ENCODE assay signal across 2 cellular contexts in the genomic region with DNA sequence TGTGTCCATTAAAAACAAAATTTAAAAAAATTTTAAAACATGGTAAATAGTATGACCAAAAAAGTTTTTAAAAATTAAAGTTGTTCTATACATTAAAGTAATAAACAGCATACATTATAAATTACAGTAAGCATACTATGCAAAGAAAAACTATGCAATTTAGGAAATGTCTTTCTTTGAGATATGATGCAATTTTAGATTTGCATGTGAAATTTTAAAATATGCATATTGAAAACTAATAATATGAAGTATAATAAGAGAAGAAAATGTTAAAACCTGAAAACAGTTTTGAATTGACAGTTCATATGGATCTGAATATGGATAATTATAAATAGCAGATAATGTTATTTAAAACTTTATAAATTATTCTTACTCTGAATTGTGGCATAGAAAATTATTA.
TF ChIP-seq lines count a peak whose summit lies in the region.

No MANE protein-coding gene starts in this region.

TF ChIP-seq in IMR-90, 13 proteins besides CTCF, POLR2A, EP300 and RAD21:
- TF ChIP-seq MAFK (IDR thresholded peaks at IDR 0.05; ENCODE audit: low read depth, low read length) (no peak), CEBPB (IDR thresholded peaks at IDR 0.05; ENCODE audit: low read depth, low read length) (peak; percentile 29; the same call in 1 of the 2 replicates)

TF ChIP-seq in K562, 482 proteins besides CTCF, POLR2A, EP300 and RAD21 (continued from another document):
- TF ChIP-seq, protein P1, sequence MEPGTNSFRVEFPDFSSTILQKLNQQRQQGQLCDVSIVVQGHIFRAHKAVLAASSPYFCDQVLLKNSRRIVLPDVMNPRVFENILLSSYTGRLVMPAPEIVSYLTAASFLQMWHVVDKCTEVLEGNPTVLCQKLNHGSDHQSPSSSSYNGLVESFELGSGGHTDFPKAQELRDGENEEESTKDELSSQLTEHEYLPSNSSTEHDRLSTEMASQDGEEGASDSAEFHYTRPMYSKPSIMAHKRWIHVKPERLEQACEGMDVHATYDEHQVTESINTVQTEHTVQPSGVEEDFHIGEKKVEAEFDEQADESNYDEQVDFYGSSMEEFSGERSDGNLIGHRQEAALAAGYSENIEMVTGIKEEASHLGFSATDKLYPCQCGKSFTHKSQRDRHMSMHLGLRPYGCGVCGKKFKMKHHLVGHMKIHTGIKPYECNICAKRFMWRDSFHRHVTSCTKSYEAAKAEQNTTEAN (CRISPR knock-in tag; IDR thresholded peaks at IDR 0.05): no peak
- no peak for TF ChIP-seq NR2C1 (IDR thresholded peaks at IDR 0.05)
- TF ChIP-seq NR2C1 (tag; IDR thresholded peaks at IDR 0.05): no peak
- TF ChIP-seq ZNF699 (CRISPR knock-in tag; IDR thresholded peaks at IDR 0.05; ENCODE audit: insufficient replicate concordance): no peak
- TF ChIP-seq HDAC1 (IDR thresholded peaks at IDR 0.05): no peak
- TF ChIP-seq TRIM24 (IDR thresholded peaks at IDR 0.05): peak; percentile 44 to 56; a peak in 2 of 4 replicates
- TF ChIP-seq SMC3 (conservative IDR thresholded peaks at IDR 0.05; ENCODE audit: insufficient read depth, low read depth, low read length): no peak
- TF ChIP-seq, protein P2, sequence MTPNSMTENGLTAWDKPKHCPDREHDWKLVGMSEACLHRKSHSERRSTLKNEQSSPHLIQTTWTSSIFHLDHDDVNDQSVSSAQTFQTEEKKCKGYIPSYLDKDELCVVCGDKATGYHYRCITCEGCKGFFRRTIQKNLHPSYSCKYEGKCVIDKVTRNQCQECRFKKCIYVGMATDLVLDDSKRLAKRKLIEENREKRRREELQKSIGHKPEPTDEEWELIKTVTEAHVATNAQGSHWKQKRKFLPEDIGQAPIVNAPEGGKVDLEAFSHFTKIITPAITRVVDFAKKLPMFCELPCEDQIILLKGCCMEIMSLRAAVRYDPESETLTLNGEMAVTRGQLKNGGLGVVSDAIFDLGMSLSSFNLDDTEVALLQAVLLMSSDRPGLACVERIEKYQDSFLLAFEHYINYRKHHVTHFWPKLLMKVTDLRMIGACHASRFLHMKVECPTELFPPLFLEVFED (CRISPR knock-in tag; conservative IDR thresholded peaks at IDR 0.05): no peak
- TF ChIP-seq, protein P3, sequence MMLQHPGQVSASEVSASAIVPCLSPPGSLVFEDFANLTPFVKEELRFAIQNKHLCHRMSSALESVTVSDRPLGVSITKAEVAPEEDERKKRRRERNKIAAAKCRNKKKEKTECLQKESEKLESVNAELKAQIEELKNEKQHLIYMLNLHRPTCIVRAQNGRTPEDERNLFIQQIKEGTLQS (IDR thresholded peaks at IDR 0.05): peak; percentile 56
- TF ChIP-seq, protein P3 (CRISPR knock-in tag; conservative IDR thresholded peaks at IDR 0.05): no peak
- TF ChIP-seq ZNF347 (CRISPR knock-in tag; IDR thresholded peaks at IDR 0.05; ENCODE audit: low read depth): no peak
- TF ChIP-seq CEBPB (tag; IDR thresholded peaks at IDR 0.05): peak; percentile 32; the same call in 1 of the 2 replicates
- no peak for TF ChIP-seq CEBPG (CRISPR knock-in tag; IDR thresholded peaks at IDR 0.05)
- TF ChIP-seq CEBPG (tag; conservative IDR thresholded peaks at IDR 0.05 in 1 of 2, IDR thresholded peaks at IDR 0.05 in 1 of 2): peak; percentile 64 to 73
- no peak for TF ChIP-seq ATF7 (IDR thresholded peaks at IDR 0.05)
- no peak for TF ChIP-seq SUPT5H (IDR thresholded peaks at IDR 0.05)
- TF ChIP-seq, protein P4, sequence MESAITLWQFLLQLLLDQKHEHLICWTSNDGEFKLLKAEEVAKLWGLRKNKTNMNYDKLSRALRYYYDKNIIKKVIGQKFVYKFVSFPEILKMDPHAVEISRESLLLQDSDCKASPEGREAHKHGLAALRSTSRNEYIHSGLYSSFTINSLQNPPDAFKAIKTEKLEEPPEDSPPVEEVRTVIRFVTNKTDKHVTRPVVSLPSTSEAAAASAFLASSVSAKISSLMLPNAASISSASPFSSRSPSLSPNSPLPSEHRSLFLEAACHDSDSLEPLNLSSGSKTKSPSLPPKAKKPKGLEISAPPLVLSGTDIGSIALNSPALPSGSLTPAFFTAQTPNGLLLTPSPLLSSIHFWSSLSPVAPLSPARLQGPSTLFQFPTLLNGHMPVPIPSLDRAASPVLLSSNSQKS (CRISPR knock-in tag; IDR thresholded peaks at IDR 0.05): no peak
- TF ChIP-seq, protein P5, sequence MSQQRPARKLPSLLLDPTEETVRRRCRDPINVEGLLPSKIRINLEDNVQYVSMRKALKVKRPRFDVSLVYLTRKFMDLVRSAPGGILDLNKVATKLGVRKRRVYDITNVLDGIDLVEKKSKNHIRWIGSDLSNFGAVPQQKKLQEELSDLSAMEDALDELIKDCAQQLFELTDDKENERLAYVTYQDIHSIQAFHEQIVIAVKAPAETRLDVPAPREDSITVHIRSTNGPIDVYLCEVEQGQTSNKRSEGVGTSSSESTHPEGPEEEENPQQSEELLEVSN (IDR thresholded peaks at IDR 0.05; ENCODE audit: borderline replicate concordance in 1 of 2, extremely low read depth in 1 of 2, insufficient read depth in 1 of 2, insufficient read length in 1 of 2, low read depth in 1 of 2, low read length in 1 of 2, poor library complexity in 1 of 2, severe bottlenecking in 1 of 2): no peak
- TF ChIP-seq SIN3B (IDR thresholded peaks at IDR 0.05; ENCODE audit: low read depth): no peak
